Comparison of ENCODE assay signal across 27 cellular contexts in the genomic region with DNA sequence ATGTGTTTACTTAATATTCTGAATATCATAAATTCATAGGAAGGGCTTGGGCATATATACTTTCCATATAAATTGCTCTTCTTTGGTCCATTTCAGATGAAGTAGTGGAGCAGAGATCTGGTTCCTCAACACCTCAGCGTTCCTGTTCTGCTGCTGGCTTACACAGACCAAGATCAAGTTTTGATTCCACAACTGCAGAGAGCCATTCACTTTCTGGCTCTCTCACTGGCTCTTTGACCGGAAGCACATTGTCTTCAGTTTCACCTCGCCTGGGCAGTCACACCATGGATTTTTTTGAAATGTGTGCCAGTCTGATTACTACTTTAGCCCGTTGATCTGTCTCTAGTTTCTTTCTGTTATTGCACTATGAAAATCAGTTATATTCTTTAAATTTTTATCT.
"Had no signal": no experiment of that assay in that cellular context is flagged by ENCODE, and none has a peak within 500 bp of the region (broad histone marks: within the 10 kb centered on the region; RNA-seq: fewer than 3 reads in every experiment).

No MANE protein-coding gene starts in this region.

- H3K4me1 ChIP-seq: pancreas, prostate gland, right lobe of liver, stomach, thyroid gland, tibial nerve, upper lobe of left lung, uterus had no signal

- H3K4me3 Mint-ChIP-seq: naive thymus-derived CD8-positive, alpha-beta T cell; natural killer cell treated with Interleukin-12 subunit alpha and Interleukin-12 subunit beta and Interleukin-15 and Interleukin-18, amount 100 ng/mL, for 72 hours; nephron progenitor cell; neural crest cell; stimulated activated effector memory CD8-positive, alpha-beta T cell treated with anti-CD3 and anti-CD28 coated beads, Interleukin-12 subunit alpha, Interleukin-12 subunit beta, amount 100 ng/mL, for 72 hours; stimulated activated naive B cell treated with anti-CD40 and anti-IgM and Interleukin-4, amounts not matched to agents 10 μg/mL and 1 μg/mL and 100 μg/mL, for 72 hours; stimulated activated naive CD8-positive, alpha-beta T cell treated with anti-CD3 and anti-CD28 coated beads, Interleukin-15, Interleukin-2, amounts not matched to agents 100 ng/mL and 50 ng/mL, for 24 hours had no signal

- H3K27ac Mint-ChIP-seq: naive thymus-derived CD8-positive, alpha-beta T cell; natural killer cell treated with Interleukin-12 subunit alpha and Interleukin-12 subunit beta and Interleukin-15 and Interleukin-18, amount 100 ng/mL, for 72 hours; nephron progenitor cell; stimulated activated effector memory CD8-positive, alpha-beta T cell treated with anti-CD3 and anti-CD28 coated beads, Interleukin-12 subunit alpha, Interleukin-12 subunit beta, amount 100 ng/mL, for 72 hours; stimulated activated naive B cell treated with anti-CD40 and anti-IgM and Interleukin-4, amounts not matched to agents 10 μg/mL and 1 μg/mL and 100 μg/mL, for 72 hours; stimulated activated naive CD8-positive, alpha-beta T cell treated with anti-CD3 and anti-CD28 coated beads, Interleukin-15, Interleukin-2, amounts not matched to agents 100 ng/mL and 50 ng/mL, for 24 hours had no signal

- H3K27me3 ChIP-seq: pancreas, right lobe of liver, sigmoid colon, stomach, thyroid gland, tibial nerve, upper lobe of left lung, uterus had no signal

- H3K9me3 Mint-ChIP-seq: natural killer cell treated with Interleukin-12 subunit alpha and Interleukin-12 subunit beta and Interleukin-15 and Interleukin-18, amount 100 ng/mL, for 72 hours; stimulated activated effector memory CD8-positive, alpha-beta T cell treated with anti-CD3 and anti-CD28 coated beads, Interleukin-12 subunit alpha, Interleukin-12 subunit beta, amount 100 ng/mL, for 72 hours; stimulated activated naive B cell treated with anti-CD40 and anti-IgM and Interleukin-4, amounts not matched to agents 10 μg/mL and 1 μg/mL and 100 μg/mL, for 72 hours; stimulated activated naive CD8-positive, alpha-beta T cell treated with anti-CD3 and anti-CD28 coated beads, Interleukin-15, Interleukin-2, amounts not matched to agents 100 ng/mL and 50 ng/mL, for 24 hours had no signal

- H3K27ac ChIP-seq: neutrophil, pancreas, prostate gland, right lobe of liver, sigmoid colon, stomach, thoracic aorta, thyroid gland, tibial nerve, upper lobe of left lung, uterus had no signal

- H3K4me1 Mint-ChIP-seq: naive thymus-derived CD8-positive, alpha-beta T cell; nephron progenitor cell; neural crest cell; stimulated activated effector memory CD8-positive, alpha-beta T cell treated with anti-CD3 and anti-CD28 coated beads, Interleukin-12 subunit alpha, Interleukin-12 subunit beta, amount 100 ng/mL, for 72 hours; stimulated activated naive B cell treated with anti-CD40 and anti-IgM and Interleukin-4, amounts not matched to agents 10 μg/mL and 1 μg/mL and 100 μg/mL, for 72 hours had no signal

- ATAC-seq: naive thymus-derived CD8-positive, alpha-beta T cell; natural killer cell treated with Interleukin-12 subunit alpha and Interleukin-12 subunit beta and Interleukin-15 and Interleukin-18, amount 100 ng/mL, for 72 hours; pancreas; right cardiac atrium; right lobe of liver; stimulated activated effector memory CD8-positive, alpha-beta T cell treated with anti-CD3 and anti-CD28 coated beads, Interleukin-12 subunit alpha, Interleukin-12 subunit beta, amount 100 ng/mL, for 72 hours; stimulated activated naive B cell treated with anti-CD40 and anti-IgM and Interleukin-4, amounts not matched to agents 10 μg/mL and 1 μg/mL and 100 μg/mL, for 72 hours had no signal

- H3K9me3 ChIP-seq: neutrophil, pancreas, prostate gland, right lobe of liver, sigmoid colon, thoracic aorta, thyroid gland, upper lobe of left lung had no signal

- DNase-seq: naive thymus-derived CD8-positive, alpha-beta T cell; nephron progenitor cell; nucleus accumbens; pancreas; right lobe of liver; sigmoid colon; small intestine; stimulated activated CD4-positive, alpha-beta T cell treated with anti-CD3 and anti-CD28 coated beads, Interleukin-15, amount 100 ng/mL, for 24 hours; stimulated activated CD4-positive, alpha-beta T cell treated with anti-CD3 and anti-CD28 coated beads, Interleukin-2, amount 100 ng/mL, for 24 hours; stimulated activated CD4-positive, alpha-beta T cell treated with anti-CD3 and anti-CD28 coated beads, Interleukin-2, amount 100 ng/mL, for 48 hours; stimulated activated CD4-positive, alpha-beta T cell treated with anti-CD3 and anti-CD28 coated beads, Interleukin-4, amount 100 ng/mL, for 24 hours; stimulated activated naive B cell treated with anti-CD40 and anti-IgM and Interleukin-4, amounts not matched to agents 10 μg/mL and 1 μg/mL and 100 μg/mL, for 72 hours; stimulated activated naive CD4-positive, alpha-beta T cell treated with Interleukin-2 at 50 U/mL for 16 hours; stomach; thyroid gland; trophoblast cell; upper lobe of left lung; uterus had no signal

- H3K4me3 ChIP-seq: pancreas, prostate gland, right lobe of liver, sigmoid colon, stomach, thoracic aorta, thyroid gland, tibial nerve, upper lobe of left lung, uterus had no signal

- H3K36me3 ChIP-seq: neutrophil, prostate gland, right lobe of liver, uterus had no signal

- H3K36me3 Mint-ChIP-seq: natural killer cell treated with Interleukin-12 subunit alpha and Interleukin-12 subunit beta and Interleukin-15 and Interleukin-18, amount 100 ng/mL, for 72 hours; stimulated activated effector memory CD8-positive, alpha-beta T cell treated with anti-CD3 and anti-CD28 coated beads, Interleukin-12 subunit alpha, Interleukin-12 subunit beta, amount 100 ng/mL, for 72 hours; stimulated activated naive B cell treated with anti-CD40 and anti-IgM and Interleukin-4, amounts not matched to agents 10 μg/mL and 1 μg/mL and 100 μg/mL, for 72 hours had no signal
